In the genomic region with DNA sequence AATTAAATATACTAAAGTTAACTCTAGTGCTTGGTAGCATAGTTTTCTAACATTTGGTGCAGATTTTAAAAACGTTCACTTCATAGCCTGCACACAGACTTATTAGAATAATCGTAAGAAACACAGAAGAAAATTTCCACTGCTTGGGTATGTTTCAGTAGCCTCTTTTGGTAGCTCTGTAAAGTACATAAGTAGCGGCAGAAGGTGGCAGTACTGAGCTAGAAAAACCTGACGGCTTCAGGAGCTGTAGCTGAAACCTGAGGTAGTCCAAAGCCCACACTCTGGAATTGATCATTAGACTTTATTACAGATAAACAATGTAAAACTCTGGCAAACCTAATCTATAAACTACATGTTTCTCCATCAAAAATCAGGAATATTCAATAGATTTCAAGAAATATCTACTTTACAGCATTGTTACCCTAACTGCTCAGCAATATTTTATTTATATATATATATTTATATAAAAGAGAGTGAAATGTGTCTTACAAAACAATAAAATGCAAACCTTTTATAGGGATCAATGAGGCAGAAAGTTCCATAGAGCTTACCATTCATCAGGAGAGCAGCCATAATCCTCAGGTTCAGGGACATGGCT, we compare ENCODE assay signal across 8 cellular contexts.
DNase-seq lines count a peak whose midpoint lies in the region; ATAC-seq, FAIRE-seq and TF ChIP-seq lines count a peak whose summit lies in the region.

No MANE protein-coding gene starts in this region.

- FAIRE-seq in islet of Langerhans (lab: Jason Lieb, UNC) = peak; percentile 68

- DNase-seq in AG04449 (ENCODE audit: low read depth, low spot score) (peak; percentile 12), NCI-H2081 (lab: John Stamatoyannopoulos, UW) (peak; percentile 73 to 78), UCSD-AML1 (lab: John Stamatoyannopoulos, UW; ENCODE audit: unreplicated experiment) (peak; percentile 12), breast epithelium (ENCODE audit: low spot score in 2 of 2) (peak in 1 of 2 donors; percentile 23)
- DNase-seq in stimulated activated CD4-positive, alpha-beta T cell treated with anti-CD3 and anti-CD28 coated beads, Interleukin-1b, Interleukin-23, amount 100 ng/mL, for 4 hours (ENCODE audit: low read depth in 2 of 2) = peak; percentile 14 to 54

- TF ChIP-seq POLR2A in breast epithelium (IDR thresholded peaks at IDR 0.05) = no peak

- ATAC-seq in GM18519 (IDR thresholded peaks at IDR 0.05; ENCODE audit: low FRiP score, unreplicated experiment) (peak; percentile 91), HG03039 (IDR thresholded peaks at IDR 0.05; ENCODE audit: unreplicated experiment) (peak; percentile 93)

- TF ChIP-seq CTCF in AG04449 (IDR thresholded peaks at IDR 0.05; ENCODE audit: insufficient read depth, low read length, missing control alignments) = peak; percentile 63
- TF ChIP-seq CTCF in breast epithelium (IDR thresholded peaks at IDR 0.05) = peak in 2 of 3 donors; percentile 62 to 78

- peaks cover 0 to 6% of the 10 kb centered on the region in 2 donors for H3K4me1 ChIP-seq in breast epithelium

- H3K4me3 ChIP-seq in AG04449 (ENCODE audit: low read depth, low read length) = no peak overlapping the region
- no peak overlapping the region for H3K4me3 ChIP-seq in breast epithelium

- H3K27ac ChIP-seq in breast epithelium = no peak overlapping the region

- intact Hi-C loops in breast epithelium (cut with DNase I; ENCODE audit: low total_unique reads) = no loop called here

- no peaks in the 10 kb centered on the region for H3K9me3 ChIP-seq in breast epithelium

- H3K27me3 ChIP-seq in breast epithelium = no peaks in the 10 kb centered on the region

- POLR2A ChIA-PET in AG04449 (lab: Yijun Ruan, JAX) = no interaction called here

- H3K36me3 ChIP-seq in breast epithelium = no peaks in the 10 kb centered on the region

- CTCF ChIA-PET in AG04449 (lab: Yijun Ruan, JAX) = interaction anchor here (1.1 to 3.2 kb wide), 8 partner anchors 9 to 298 kb away, joined by 3 to 42 read pairs (median 6); no protein-coding TSS in a partner anchor
